10 cellular contexts compared by ENCODE assay signal in genomic region chr1:172845371-172845770, GRCh38.
DNase-seq lines count a peak whose midpoint lies in the region; ATAC-seq and TF ChIP-seq lines count a peak whose summit lies in the region.
"Had no signal": no experiment of that assay in that cellular context is flagged by ENCODE, and none has a peak within 500 bp of the region (broad histone marks: within the 10 kb centered on the region; RNA-seq: fewer than 3 reads in every experiment).

No MANE protein-coding gene starts in this region.

- no peaks in the 10 kb centered on the region for H3K9me3 Mint-ChIP-seq in CD4-positive, alpha-beta T cell
- H3K9me3 Mint-ChIP-seq in activated T-helper 2 cell treated with anti-CD3 and anti-CD28 coated beads, Interferon-gamma antibody, Interleukin-2, Interleukin-4, amounts not matched to agents 10 μg/mL and 5 μg/mL and 100 μg/mL, durations not matched to agents 14 hours and 24 hours and 36 hours: no peaks in the 10 kb centered on the region
- H3K9me3 Mint-ChIP-seq: HFFc6 had no signal

- H3K9me3 ChIP-seq in CD4-positive, alpha-beta T cell (ENCODE audit: control insufficient read depth, low read length): no peaks in the 10 kb centered on the region
- H3K9me3 ChIP-seq in MM.1S (replicated peaks; ENCODE audit: insufficient read depth, low read length): no peaks in the 10 kb centered on the region

- H3K4me1 Mint-ChIP-seq in CD4-positive, alpha-beta T cell (ENCODE audit: low read depth): peaks cover 26% of the 10 kb centered on the region
- H3K4me1 Mint-ChIP-seq in activated T-helper 2 cell treated with anti-CD3 and anti-CD28 coated beads, Interferon-gamma antibody, Interleukin-2, Interleukin-4, amounts not matched to agents 10 μg/mL and 5 μg/mL and 100 μg/mL, durations not matched to agents 14 hours and 24 hours and 36 hours (ENCODE audit: low read depth): peaks cover 18% of the 10 kb centered on the region

- H3K4me1 ChIP-seq in MM.1S (ENCODE audit: low read length): no peaks in the 10 kb centered on the region

- no peaks in the 10 kb centered on the region for H3K36me3 ChIP-seq in MM.1S (replicated peaks; ENCODE audit: insufficient read depth, low read length)

- no peak for TF ChIP-seq CTCF in CD4-positive, alpha-beta T cell (IDR thresholded peaks at IDR 0.05)
- TF ChIP-seq CTCF in MM.1S (IDR thresholded peaks at IDR 0.05; ENCODE audit: low read length): no peak

- no peaks in the 10 kb centered on the region for H3K36me3 Mint-ChIP-seq in CD4-positive, alpha-beta T cell (ENCODE audit: low read depth)
- H3K36me3 Mint-ChIP-seq in activated T-helper 2 cell treated with anti-CD3 and anti-CD28 coated beads, Interferon-gamma antibody, Interleukin-2, Interleukin-4, amounts not matched to agents 10 μg/mL and 5 μg/mL and 100 μg/mL, durations not matched to agents 14 hours and 24 hours and 36 hours (ENCODE audit: low read depth): no peaks in the 10 kb centered on the region

- H3K9me2 ChIP-seq in MM.1S (replicated peaks; ENCODE audit: insufficient read depth, low read length): no peaks in the 10 kb centered on the region

- H3K4me2 ChIP-seq in MM.1S (ENCODE audit: low read depth, low read length): no peak overlapping the region

- no peaks in the 10 kb centered on the region for H3F3A ChIP-seq in MM.1S (ENCODE audit: insufficient read depth, low read length)

- intact Hi-C loops in CD4-positive, alpha-beta T cell (cut with DNase I, micrococcal nuclease): no loop called here
- intact Hi-C loops in activated T-helper 2 cell treated with anti-CD3 and anti-CD28 coated beads, Interferon-gamma antibody, Interleukin-2, Interleukin-4, amounts not matched to agents 10 μg/mL and 5 μg/mL and 100 μg/mL, durations not matched to agents 14 hours and 24 hours and 36 hours (cut with micrococcal nuclease): loop anchor here (1.0 kb wide), 4 partner anchors 8 to 50 kb away; no protein-coding TSS in a partner anchor

- H3K4me3 ChIP-seq in MM.1S (ENCODE audit: low read length): no peak overlapping the region

- no peak overlapping the region for H3K9ac ChIP-seq in MM.1S (ENCODE audit: low read length)

- no peak overlapping the region for H3K27ac ChIP-seq in CD4-positive, alpha-beta T cell (ENCODE audit: low read depth, low read length)
- H3K27ac ChIP-seq in MM.1S (ENCODE audit: low read length): no peak overlapping the region
- H3K27ac ChIP-seq: C4-2B had no signal

- H3K27ac Mint-ChIP-seq in CD4-positive, alpha-beta T cell: peak overlapping the region; percentile 40
- peak overlapping the region; percentile 53 for H3K27ac Mint-ChIP-seq in activated T-helper 2 cell treated with anti-CD3 and anti-CD28 coated beads, Interferon-gamma antibody, Interleukin-2, Interleukin-4, amounts not matched to agents 10 μg/mL and 5 μg/mL and 100 μg/mL, durations not matched to agents 14 hours and 24 hours and 36 hours
- H3K27ac Mint-ChIP-seq: HFFc6 had no signal

- no peaks in the 10 kb centered on the region for H3K27me3 Mint-ChIP-seq in CD4-positive, alpha-beta T cell
- H3K27me3 Mint-ChIP-seq in activated T-helper 2 cell treated with anti-CD3 and anti-CD28 coated beads, Interferon-gamma antibody, Interleukin-2, Interleukin-4, amounts not matched to agents 10 μg/mL and 5 μg/mL and 100 μg/mL, durations not matched to agents 14 hours and 24 hours and 36 hours (ENCODE audit: low read depth): peaks cover 47% of the 10 kb centered on the region

- peak; percentile 83 for ATAC-seq in CD4-positive, alpha-beta T cell (ENCODE audit: poor library complexity)
- no peak for ATAC-seq in GM21786 (IDR thresholded peaks at IDR 0.05; ENCODE audit: unreplicated experiment)

- H4K20me1 ChIP-seq in MM.1S (ENCODE audit: insufficient read depth, low read length): no peaks in the 10 kb centered on the region

- H2AFZ ChIP-seq in MM.1S (ENCODE audit: low read length): no peak overlapping the region

- POLR2A ChIA-PET in CD4-positive, alpha-beta T cell (lab: Charles Lee): no interaction called here

- H3K4me3 Mint-ChIP-seq in CD4-positive, alpha-beta T cell: no peak overlapping the region
- H3K4me3 Mint-ChIP-seq in activated T-helper 2 cell treated with anti-CD3 and anti-CD28 coated beads, Interferon-gamma antibody, Interleukin-2, Interleukin-4, amounts not matched to agents 10 μg/mL and 5 μg/mL and 100 μg/mL, durations not matched to agents 14 hours and 24 hours and 36 hours (ENCODE audit: low read depth): no peak overlapping the region
- H3K4me3 Mint-ChIP-seq: HFFc6 had no signal

- no peaks in the 10 kb centered on the region for H3K27me3 ChIP-seq in CD4-positive, alpha-beta T cell (ENCODE audit: control insufficient read depth, insufficient read depth, low read length)
- no peaks in the 10 kb centered on the region for H3K27me3 ChIP-seq in MM.1S (replicated peaks; ENCODE audit: insufficient read depth, low read length)

- no peaks in the 10 kb centered on the region for H3K79me2 ChIP-seq in MM.1S (ENCODE audit: low read length)

- DNase-seq in CD4-positive, alpha-beta T cell: peak in 6 of 10 experiments; percentile 4 to 23 (median 8)
- DNase-seq in MM.1S: peak; percentile 44
- peak; percentile 22 for DNase-seq in activated T-helper 2 cell treated with anti-CD3 and anti-CD28 coated beads, Interferon-gamma antibody, Interleukin-2, Interleukin-4, amounts not matched to agents 10 μg/mL and 5 μg/mL and 100 μg/mL, durations not matched to agents 14 hours and 24 hours and 36 hours (ENCODE audit: low spot score)
- DNase-seq in renal cortical epithelial cell (ENCODE audit: low read depth): peak; percentile 38
- no peak for DNase-seq in NCI-H1694 (lab: John Stamatoyannopoulos, UW)
- DNase-seq in A172 (ENCODE audit: low spot score): no peak
- no peak for DNase-seq in NCI-H2081 (lab: John Stamatoyannopoulos, UW)
- DNase-seq: HFFc6 had no signal

- CTCF ChIA-PET in CD4-positive, alpha-beta T cell (lab: Charles Lee): no interaction called here

Comparison
In these comparisons a context has a peak if more than half of its experiments do, and no peak if none do; other contexts are left out.
1. DNase-seq: peak in CD4-positive, alpha-beta T cell (6 of 10), MM.1S (single experiment), activated T-helper 2 cell treated with anti-CD3 and anti-CD28 coated beads, Interferon-gamma antibody, Interleukin-2, Interleukin-4, amounts not matched to agents 10 μg/mL and 5 μg/mL and 100 μg/mL, durations not matched to agents 14 hours and 24 hours and 36 hours (single experiment) and renal cortical epithelial cell (single experiment); none in NCI-H1694 (single experiment), A172 (single experiment) and NCI-H2081 (0 of 2).